Comparison of ENCODE assay signal across 9 cellular contexts in genomic region chr3:197942956-197943556, GRCh38. TPM values are rescaled to one million over a fixed set of nuclear protein-coding genes. Genes with fewer than 3 reads are reported as not detected.
A peak's percentile ranks its signal among the peaks of the same experiment; 100 is the strongest.
DNase-seq lines count a peak whose midpoint lies in the region; ATAC-seq, FAIRE-seq and TF ChIP-seq lines count a peak whose summit lies in the region.
"Had no signal": no experiment of that assay in that cellular context is flagged by ENCODE, and none has a peak within 500 bp of the region (broad histone marks: within the 10 kb centered on the region; RNA-seq: fewer than 3 reads in every experiment).

No MANE protein-coding gene starts in this region.

- H3K36me3 ChIP-seq in endothelial cell of umbilical vein (ENCODE audit: control insufficient read depth in 2 of 2, extremely low read depth in 1 of 2, insufficient read depth in 2 of 2, low read length in 2 of 2) (no peaks in the 10 kb centered on the region), osteoblast (ENCODE audit: insufficient read depth, low read length) (no peaks in the 10 kb centered on the region)

- BruUV-seq in endothelial cell of umbilical vein (replicated peaks; lab: Mats Ljungman, UMichigan), result no TSS peak

- FAIRE-seq in endothelial cell of umbilical vein (lab: Jason Lieb, UNC), result peak; percentile 86

- H3K4me1 ChIP-seq in endothelial cell of umbilical vein (ENCODE audit: control insufficient read depth, extremely low read depth, insufficient read depth, low read length) (no peaks in the 10 kb centered on the region), osteoblast (ENCODE audit: insufficient read depth, low read length) (peaks cover 3% of the 10 kb centered on the region)

- H3K79me2 ChIP-seq in endothelial cell of umbilical vein (ENCODE audit: control insufficient read depth, insufficient read depth, low read length) (no peaks in the 10 kb centered on the region), osteoblast (ENCODE audit: insufficient read depth, low read length) (no peaks in the 10 kb centered on the region)

- H4K20me1 ChIP-seq in endothelial cell of umbilical vein (replicated peaks; ENCODE audit: control insufficient read depth, extremely low read depth, insufficient read depth, low read length), result no peaks in the 10 kb centered on the region
- no peaks in the 10 kb centered on the region for H4K20me1 ChIP-seq in osteoblast (ENCODE audit: insufficient read depth, low read length)

- dilution Hi-C loops in endothelial cell of umbilical vein (cut with MboI; ENCODE audit: extremely low pct_ligation_motif_present, low sequenced_read_pairs), result no loop called here

- no peaks in the 10 kb centered on the region for H3K4me1 Mint-ChIP-seq in activated T-cell treated with anti-CD3 and anti-CD28 coated beads, Interleukin-2, amount 50 U/mL, for 4 hours (ENCODE audit: low read depth)

- H3K4me2 ChIP-seq in endothelial cell of umbilical vein (ENCODE audit: insufficient read depth, low read length) (no peak overlapping the region), osteoblast (ENCODE audit: insufficient read depth, low read length) (no peak overlapping the region)

- no peak for TF ChIP-seq POLR2A in endothelial cell of umbilical vein (IDR thresholded peaks at IDR 0.05; ENCODE audit: low read depth, low read length)

- TF ChIP-seq CTCF in HL-60 (IDR thresholded peaks at IDR 0.05; ENCODE audit: insufficient read depth, low read length) (peak; percentile 69), endothelial cell of umbilical vein (IDR thresholded peaks at IDR 0.05; ENCODE audit: extremely low read depth in 1 of 2, insufficient read depth in 1 of 2, low read depth in 1 of 2, low read length in 2 of 2) (peak; percentile 60 to 62), osteoblast (IDR thresholded peaks at IDR 0.05; ENCODE audit: extremely low read depth, low read depth, low read length) (peak; percentile 79)

- H3K9me1 ChIP-seq in endothelial cell of umbilical vein (replicated peaks; ENCODE audit: control insufficient read depth, extremely low read depth, insufficient read depth, low read length), result no peaks in the 10 kb centered on the region

- ATAC-seq in activated T-cell treated with anti-CD3 and anti-CD28 coated beads, Interleukin-2, amount 50 U/mL, for 4 hours, result peak; percentile 77 to 85

- H3K27ac ChIP-seq in HL-60 (replicated peaks), result no peak overlapping the region
- H3K27ac ChIP-seq in endothelial cell of umbilical vein (ENCODE audit: insufficient read depth, low read depth, low read length), result no peak overlapping the region
- no peak overlapping the region for H3K27ac ChIP-seq in osteoblast (ENCODE audit: low read depth, low read length)

- no peak overlapping the region for H3K4me3 ChIP-seq in HL-60 (replicated peaks; ENCODE audit: insufficient read depth, low read length)
- no peak overlapping the region for H3K4me3 ChIP-seq in endothelial cell of umbilical vein (replicated peaks in 1 of 3; ENCODE audit: insufficient read depth in 1 of 3, low read depth in 1 of 3, low read length in 3 of 3)
- H3K4me3 ChIP-seq in osteoblast (ENCODE audit: insufficient read depth, low read length), result no peak overlapping the region

- H3K27me3 ChIP-seq in HL-60 (ENCODE audit: insufficient read depth, poor library complexity, severe bottlenecking), result no peaks in the 10 kb centered on the region
- no peaks in the 10 kb centered on the region for H3K27me3 ChIP-seq in endothelial cell of umbilical vein (ENCODE audit: control insufficient read depth in 2 of 2, insufficient read depth in 2 of 2, low read length in 2 of 2)
- no peaks in the 10 kb centered on the region for H3K27me3 ChIP-seq in osteoblast (ENCODE audit: insufficient read depth, low read length)

- H3K27me3 Mint-ChIP-seq in activated T-cell treated with anti-CD3 and anti-CD28 coated beads, Interleukin-2, amount 50 U/mL, for 4 hours (ENCODE audit: low read depth), result no peaks in the 10 kb centered on the region

- no peak overlapping the region for H3K4me3 Mint-ChIP-seq in activated T-cell treated with anti-CD3 and anti-CD28 coated beads, Interleukin-2, amount 50 U/mL, for 4 hours
- H3K4me3 Mint-ChIP-seq: dendritic cell treated with granulocyte-macrophage colony-stimulating factor and Interleukin-4, amounts not matched to agents 40 ng/mL and 50 ng/mL, for 4 days had no signal

- CTCF ChIA-PET in endothelial cell of umbilical vein (lab: Charles Lee), result interaction anchor here (0.7 to 6.5 kb wide), 7 partner anchors 11 to 52 kb away, joined by 3 to 56 read pairs (median 4); no protein-coding TSS in a partner anchor

- no peaks in the 10 kb centered on the region for H3K9me3 ChIP-seq in endothelial cell of umbilical vein (replicated peaks; ENCODE audit: control insufficient read depth, insufficient read depth, low read length)
- no peaks in the 10 kb centered on the region for H3K9me3 ChIP-seq in osteoblast (ENCODE audit: low read depth, low read length)

- intact Hi-C loops in endothelial cell of umbilical vein (cut with micrococcal nuclease), result loop anchor here (1.0 kb wide), 1 partner anchor 37 kb away; no protein-coding TSS in a partner anchor

- H3K9me3 Mint-ChIP-seq in activated T-cell treated with anti-CD3 and anti-CD28 coated beads, Interleukin-2, amount 50 U/mL, for 4 hours, result no peaks in the 10 kb centered on the region
- H3K9me3 Mint-ChIP-seq: dendritic cell treated with granulocyte-macrophage colony-stimulating factor and Interleukin-4, amounts not matched to agents 40 ng/mL and 50 ng/mL, for 4 days had no signal

- DNase-seq in activated T-cell treated with anti-CD3 and anti-CD28 coated beads, Interleukin-2, amount 50 U/mL, for 4 hours, result no peak
- no peak for DNase-seq in activated T-cell treated with anti-CD3 and anti-CD28 coated beads, Interleukin-2, amount 50 U/mL, for 1 hour
- DNase-seq in HL-60 (ENCODE audit: low read depth in 1 of 2, low spot score in 1 of 2), result peak in 1 of 2 experiments; percentile 29
- DNase-seq in RKO (ENCODE audit: low spot score), result peak; percentile 79
- DNase-seq in endothelial cell of umbilical vein (ENCODE audit: low read depth, low spot score), result peak; percentile 62
- DNase-seq in osteoblast (ENCODE audit: insufficient read length, low spot score, missing footprints), result peak; percentile 90
- no peak for DNase-seq in activated gamma-delta T cell (lab: John Stamatoyannopoulos, UW)
- DNase-seq in NK-92 (lab: John Stamatoyannopoulos, UW; ENCODE audit: unreplicated experiment), result no peak

- no peak overlapping the region for H3K9ac ChIP-seq in endothelial cell of umbilical vein (replicated peaks; ENCODE audit: extremely low read depth, insufficient read depth, low read length)

- POLR2A ChIA-PET in endothelial cell of umbilical vein (lab: Charles Lee), result no interaction called here

- H2AFZ ChIP-seq in endothelial cell of umbilical vein (ENCODE audit: low read depth, low read length) (no peak overlapping the region), osteoblast (ENCODE audit: low read length) (no peak overlapping the region)

- H3K36me3 Mint-ChIP-seq in activated T-cell treated with anti-CD3 and anti-CD28 coated beads, Interleukin-2, amount 50 U/mL, for 4 hours (ENCODE audit: insufficient read depth), result peaks cover 4% of the 10 kb centered on the region

TF ChIP-seq in endothelial cell of umbilical vein, 7 proteins besides CTCF, POLR2A, EP300 and RAD21:
- TF ChIP-seq MAX (IDR thresholded peaks at IDR 0.05; ENCODE audit: insufficient read depth, insufficient read length) (no peak), MYC (IDR thresholded peaks at IDR 0.05; ENCODE audit: low read depth, low read length) (no peak), POLR2AphosphoS5 (IDR thresholded peaks at IDR 0.05; ENCODE audit: insufficient read depth, low read depth, low read length) (no peak), EZH2 (IDR thresholded peaks at IDR 0.05; ENCODE audit: borderline replicate concordance, low read depth, low read length, severe bottlenecking) (no peak), JUN (IDR thresholded peaks at IDR 0.05; ENCODE audit: borderline replicate concordance, insufficient read depth, insufficient read length, low read depth) (no peak), FOS (IDR thresholded peaks at IDR 0.05; ENCODE audit: borderline replicate concordance, insufficient read depth, low read length) (no peak), GATA2 (IDR thresholded peaks at IDR 0.05; ENCODE audit: insufficient read depth, insufficient read length, low read depth, low read length) (no peak)

RNA-seq across cellular contexts. Expression of gene RPL35A, which starts 6.9 kb away (rescaled TPM):
- 1,000 to 10,000 TPM; 1,441 to 1,606 (median 1,571) TPM for total RNA-seq in activated T-cell treated with anti-CD3 and anti-CD28 coated beads, Interleukin-2, amount 50 U/mL, for 4 hours
- 1,094 and 1,153 TPM in 2 replicates for total RNA-seq in endothelial cell of umbilical vein
- 359 and 566 TPM in 2 replicates for polyA plus RNA-seq in endothelial cell of umbilical vein
- 938 and 1,035 TPM in 2 replicates for polyA plus RNA-seq in endothelial cell of umbilical vein (2011; cell fraction: cytosol; rRNA removed)
- polyA plus RNA-seq in endothelial cell of umbilical vein (2011; cell fraction: nucleus; rRNA removed), result 333 and 371 TPM in 2 replicates
- 2,287 and 2,329 TPM in 2 replicates for polyA plus RNA-seq in endothelial cell of umbilical vein (2012)
- 93.4 and 110 TPM in 2 replicates for polyA minus RNA-seq in endothelial cell of umbilical vein
- polyA minus RNA-seq in endothelial cell of umbilical vein (2011; cell fraction: cytosol; rRNA and poly(A)+ RNA removed), result 275 TPM
- polyA minus RNA-seq in endothelial cell of umbilical vein (2011; cell fraction: nucleus; rRNA and poly(A)+ RNA removed), result 54.9 and 75.5 TPM in 2 replicates
- total RNA-seq in osteoblast, result 373 and 450 TPM in 2 replicates

RNA-seq across cellular contexts. Expression of gene LMLN, which starts 17.0 kb away (rescaled TPM):
- total RNA-seq in activated T-cell treated with anti-CD3 and anti-CD28 coated beads, Interleukin-2, amount 50 U/mL, for 4 hours, result 1 to 10 TPM; 3.8 to 5.4 (median 4.1) TPM
- total RNA-seq in endothelial cell of umbilical vein, result 6.5 and 9.0 TPM in 2 replicates
- polyA plus RNA-seq in endothelial cell of umbilical vein, result 4.4 and 4.8 TPM in 2 replicates
- polyA plus RNA-seq in endothelial cell of umbilical vein (2011; cell fraction: cytosol; rRNA removed), result 3.5 and 3.6 TPM in 2 replicates
- 4.6 and 6.4 TPM in 2 replicates for polyA plus RNA-seq in endothelial cell of umbilical vein (2011; cell fraction: nucleus; rRNA removed)
- 2.4 and 3.7 TPM in 2 replicates for polyA plus RNA-seq in endothelial cell of umbilical vein (2012)
- 16.2 and 18.3 TPM in 2 replicates for polyA minus RNA-seq in endothelial cell of umbilical vein
- polyA minus RNA-seq in endothelial cell of umbilical vein (2011; cell fraction: cytosol; rRNA and poly(A)+ RNA removed), result 3.0 TPM
- 4.9 and 7.4 TPM in 2 replicates for polyA minus RNA-seq in endothelial cell of umbilical vein (2011; cell fraction: nucleus; rRNA and poly(A)+ RNA removed)
- 13.0 and 16.3 TPM in 2 replicates for total RNA-seq in osteoblast

Comparison
In these comparisons a context has a peak if more than half of its experiments do, and no peak if none do; other contexts are left out.
1. DNase-seq: peak in RKO (single experiment), endothelial cell of umbilical vein (single experiment) and osteoblast (single experiment); none in activated T-cell treated with anti-CD3 and anti-CD28 coated beads, Interleukin-2, amount 50 U/mL, for 4 hours (single experiment), activated T-cell treated with anti-CD3 and anti-CD28 coated beads, Interleukin-2, amount 50 U/mL, for 1 hour (single experiment), activated gamma-delta T cell (single experiment) and NK-92 (single experiment).
2. Peak in every context shown above with its lines, with median percentiles within 50 percentile points of each other: CTCF ChIP-seq.